1 cellular context compared by ENCODE assay signal in the genomic region with DNA sequence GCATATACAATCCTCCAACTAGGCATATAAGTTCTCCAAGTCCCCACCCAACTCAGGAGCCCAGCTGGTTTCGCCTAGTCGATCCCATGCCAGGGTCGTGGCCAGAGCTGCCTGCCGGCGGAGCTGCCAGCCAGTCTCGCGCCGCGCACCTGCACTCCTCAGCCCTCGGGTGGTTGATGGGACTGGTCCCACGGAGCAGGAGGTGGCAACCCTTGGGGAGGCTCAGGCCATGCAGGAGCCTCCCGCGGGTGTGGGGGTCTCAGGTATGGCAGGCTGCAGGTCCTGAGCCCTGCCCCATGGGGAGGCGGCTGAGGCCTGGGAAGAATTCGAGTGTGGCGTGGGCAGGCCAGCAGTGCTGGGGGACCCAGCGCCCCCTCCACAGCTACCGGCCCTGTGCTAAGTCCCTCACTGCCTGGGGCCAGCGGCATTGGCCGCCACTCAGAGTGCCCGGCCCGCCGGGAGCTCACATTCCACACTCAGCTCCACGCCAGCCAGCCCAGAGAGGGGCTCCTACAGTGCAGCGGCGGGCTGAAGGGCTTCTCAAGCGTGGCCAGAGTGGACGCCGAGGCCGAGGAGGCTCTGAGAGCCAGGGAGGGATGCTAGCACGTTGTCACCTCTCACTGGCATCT.
TF ChIP-seq lines count a peak whose summit lies in the region.

No MANE protein-coding gene starts in this region.

TF ChIP-seq in GM23338, 12 proteins besides CTCF, POLR2A, EP300 and RAD21 (continued from another document):
- TF ChIP-seq REST (IDR thresholded peaks at IDR 0.05; ENCODE audit: unreplicated experiment) (no peak), NANOG (IDR thresholded peaks at IDR 0.05; ENCODE audit: borderline replicate concordance) (no peak), EZH2 (IDR thresholded peaks at IDR 0.05; ENCODE audit: low read depth, unreplicated experiment) (no peak), STAT1 (IDR thresholded peaks at IDR 0.05; ENCODE audit: unreplicated experiment) (no peak), POLR2AphosphoS5 (IDR thresholded peaks at IDR 0.05; ENCODE audit: low read depth) (no peak), ZNF114 (CRISPR knock-in tag; IDR thresholded peaks at IDR 0.05) (no peak), ZNF462 (CRISPR knock-in tag; IDR thresholded peaks at IDR 0.05) (no peak), EZH2phosphoT487 (IDR thresholded peaks at IDR 0.05; ENCODE audit: unreplicated experiment) (no peak), CREB1 (CRISPR knock-in tag; IDR thresholded peaks at IDR 0.05; ENCODE audit: low read depth) (no peak)
- TF ChIP-seq, protein P1, sequence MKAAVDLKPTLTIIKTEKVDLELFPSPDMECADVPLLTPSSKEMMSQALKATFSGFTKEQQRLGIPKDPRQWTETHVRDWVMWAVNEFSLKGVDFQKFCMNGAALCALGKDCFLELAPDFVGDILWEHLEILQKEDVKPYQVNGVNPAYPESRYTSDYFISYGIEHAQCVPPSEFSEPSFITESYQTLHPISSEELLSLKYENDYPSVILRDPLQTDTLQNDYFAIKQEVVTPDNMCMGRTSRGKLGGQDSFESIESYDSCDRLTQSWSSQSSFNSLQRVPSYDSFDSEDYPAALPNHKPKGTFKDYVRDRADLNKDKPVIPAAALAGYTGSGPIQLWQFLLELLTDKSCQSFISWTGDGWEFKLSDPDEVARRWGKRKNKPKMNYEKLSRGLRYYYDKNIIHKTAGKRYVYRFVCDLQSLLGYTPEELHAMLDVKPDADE (IDR thresholded peaks at IDR 0.05) = no peak
TF ChIP-seq in GM23338: peak in this region for 0.
